ENCODE assay signal across 28 cellular contexts in the genomic region with DNA sequence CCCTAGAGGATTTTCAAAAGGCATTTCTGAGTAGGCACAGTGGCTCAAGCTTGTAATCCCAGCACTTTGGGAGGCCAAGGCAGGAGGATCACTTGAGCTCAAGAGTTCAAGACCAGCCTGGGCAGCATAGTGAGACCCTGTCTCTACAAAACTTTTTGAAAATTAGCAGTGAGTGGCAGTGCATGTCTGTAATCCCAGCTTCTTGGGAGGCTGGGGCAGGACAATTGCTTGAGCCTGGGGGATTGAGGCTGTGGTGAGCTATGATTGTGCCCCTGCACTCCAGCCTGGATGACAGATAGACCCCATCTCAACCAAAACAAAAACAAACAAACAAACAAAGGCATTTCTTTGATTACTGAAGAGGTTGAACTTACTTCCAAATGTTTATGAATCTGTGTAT.
"Had no signal": no experiment of that assay in that cellular context is flagged by ENCODE, and none has a peak within 500 bp of the region (broad histone marks: within the 10 kb centered on the region; RNA-seq: fewer than 3 reads in every experiment).

No MANE protein-coding gene starts in this region.

- H3K4me1 ChIP-seq: neural progenitor cell, parathyroid adenoma, psoas muscle, right lobe of liver, tibial nerve, uterus had no signal

- DNase-seq: naive thymus-derived CD4-positive, alpha-beta T cell; natural killer cell; occipital lobe; ovary; posterior cingulate gyrus; psoas muscle; right cardiac atrium; right lobe of liver; small intestine; stimulated activated CD4-positive, alpha-beta T cell treated with anti-CD3 and anti-CD28 coated beads, Interleukin-15, amount 100 ng/mL, for 24 hours; stimulated activated CD4-positive, alpha-beta T cell treated with anti-CD3 and anti-CD28 coated beads, Interleukin-2, amount 100 ng/mL, for 24 hours; stimulated activated CD4-positive, alpha-beta T cell treated with anti-CD3 and anti-CD28 coated beads, Interleukin-2, amount 100 ng/mL, for 48 hours; stimulated activated CD4-positive, alpha-beta T cell treated with anti-CD3 and anti-CD28 coated beads, Interleukin-4, amount 100 ng/mL, for 24 hours; stimulated activated naive CD4-positive, alpha-beta T cell; stomach; thyroid gland; trophoblast cell; upper lobe of left lung; uterus had no signal

- ATAC-seq: naive thymus-derived CD4-positive, alpha-beta T cell; natural killer cell; psoas muscle; right cardiac atrium; right lobe of liver; stimulated activated memory B cell treated with anti-CD40 and anti-IgM and Interleukin-4, amounts not matched to agents 10 μg/mL and 1 μg/mL and 100 μg/mL, for 72 hours had no signal

- H3K27me3 ChIP-seq: ovary, right lobe of liver, thyroid gland, upper lobe of left lung, uterus had no signal

- H3K4me3 Mint-ChIP-seq: naive thymus-derived CD4-positive, alpha-beta T cell; natural killer cell; nephron; neural progenitor cell; stimulated activated memory B cell treated with anti-CD40 and anti-IgM and Interleukin-4, amounts not matched to agents 10 μg/mL and 1 μg/mL and 100 μg/mL, for 72 hours; stimulated activated naive CD8-positive, alpha-beta T cell treated with anti-CD3 and anti-CD28 coated beads, Interleukin-15, Interleukin-2, amounts not matched to agents 100 ng/mL and 50 ng/mL, for 24 hours had no signal

- H3K9ac ChIP-seq: neural progenitor cell, parathyroid adenoma had no signal

- H3K9me3 ChIP-seq: thoracic aorta, thyroid gland, uterus had no signal

- H3K36me3 Mint-ChIP-seq: neural progenitor cell; stimulated activated memory B cell treated with anti-CD40 and anti-IgM and Interleukin-4, amounts not matched to agents 10 μg/mL and 1 μg/mL and 100 μg/mL, for 72 hours had no signal

- H3K36me3 ChIP-seq: neural progenitor cell, ovary, right lobe of liver, sigmoid colon, stomach, thoracic aorta, thyroid gland, tibial nerve, upper lobe of left lung, uterus had no signal

- H3K27ac ChIP-seq: neural progenitor cell, ovary, parathyroid adenoma, psoas muscle, right lobe of liver, sigmoid colon, stomach, thoracic aorta, thyroid gland, tibial nerve, upper lobe of left lung, uterus had no signal

- H3K4me1 Mint-ChIP-seq: natural killer cell; stimulated activated memory B cell treated with anti-CD40 and anti-IgM and Interleukin-4, amounts not matched to agents 10 μg/mL and 1 μg/mL and 100 μg/mL, for 72 hours had no signal

- H3K4me3 ChIP-seq: neural progenitor cell, ovary, psoas muscle, right lobe of liver, sigmoid colon, stomach, thoracic aorta, thyroid gland, tibial nerve, upper lobe of left lung, uterus had no signal

- H3K27ac Mint-ChIP-seq: natural killer cell; nephron; neural progenitor cell; progenitor cell of endocrine pancreas; stimulated activated memory B cell treated with anti-CD40 and anti-IgM and Interleukin-4, amounts not matched to agents 10 μg/mL and 1 μg/mL and 100 μg/mL, for 72 hours; stimulated activated naive CD8-positive, alpha-beta T cell treated with anti-CD3 and anti-CD28 coated beads, Interleukin-15, Interleukin-2, amounts not matched to agents 100 ng/mL and 50 ng/mL, for 24 hours had no signal
